Comparison of ENCODE assay signal across 1 cellular context in genomic region chr3:194870394-194871110, GRCh38.
TF ChIP-seq lines count a peak whose summit lies in the region.

No MANE protein-coding gene starts in this region.

TF ChIP-seq in WTC11, 78 proteins besides CTCF, POLR2A, EP300 and RAD21 (continued from another document):
- TF ChIP-seq MLX (CRISPR knock-in tag; IDR thresholded peaks at IDR 0.05) (no peak), NFE2L1 (CRISPR knock-in tag; IDR thresholded peaks at IDR 0.05) (no peak), NFYB (CRISPR knock-in tag; conservative IDR thresholded peaks at IDR 0.05; ENCODE audit: low read depth) (no peak), AFF4 (CRISPR knock-in tag; IDR thresholded peaks at IDR 0.05; ENCODE audit: borderline replicate concordance) (no peak), ZNF281 (CRISPR knock-in tag; IDR thresholded peaks at IDR 0.05) (no peak)
